Comparison of ENCODE assay signal across 8 cellular contexts in the genomic region with DNA sequence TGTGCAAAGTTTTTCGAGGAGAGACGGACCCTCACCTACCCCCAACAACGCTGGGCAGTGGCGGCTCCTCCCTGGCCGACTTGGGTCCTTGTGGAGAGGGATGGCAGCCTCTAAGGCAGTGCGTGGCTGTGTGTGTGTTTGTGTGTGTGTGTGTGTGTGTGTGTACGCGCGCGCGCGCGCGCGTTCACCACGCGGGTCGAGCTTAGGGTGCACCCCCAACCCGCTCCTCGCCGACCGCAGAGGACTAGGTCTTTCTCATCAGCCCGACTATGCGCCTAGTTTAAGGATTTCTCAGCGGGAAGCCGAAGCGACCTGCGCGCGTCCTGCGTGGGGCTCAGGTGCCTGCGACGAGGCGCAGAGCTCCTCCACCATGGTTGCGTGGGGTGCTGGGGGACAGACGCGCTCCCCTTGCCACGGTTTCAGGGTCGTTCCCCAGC. TPM values are rescaled to one million over a fixed set of nuclear protein-coding genes. Genes with fewer than 3 reads are reported as not detected.
DNase-seq lines count a peak whose midpoint lies in the region; ATAC-seq, FAIRE-seq and TF ChIP-seq lines count a peak whose summit lies in the region.

No MANE protein-coding gene starts in this region.

- TF ChIP-seq CTCF in A549 (IDR thresholded peaks at IDR 0.05) (no peak), brain microvascular endothelial cell (IDR thresholded peaks at IDR 0.05; ENCODE audit: low read depth, low read length, missing control alignments) (no peak)

- POLR2A ChIA-PET in A549 (lab: Yijun Ruan, JAX), result interaction anchor here (1.5 to 2.9 kb wide), 3 partner anchors 54 to 208 kb away, joined by 4 to 14 read pairs (median 14); no protein-coding TSS in a partner anchor

- TF ChIP-seq EP300 in A549 (IDR thresholded peaks at IDR 0.05), result no peak

- H3K9me3 ChIP-seq in A549, result no peaks in the 10 kb centered on the region
- no peaks in the 10 kb centered on the region for H3K9me3 ChIP-seq in stomach smooth muscle (ENCODE audit: control insufficient read depth in 2 of 2, low read length in 2 of 2)

- peak overlapping the region; percentile 96 for H3K4me2 ChIP-seq in A549

- H3K4me3 ChIP-seq in A549 (peak overlapping the region; percentile 86), brain microvascular endothelial cell (ENCODE audit: low read depth, low read length) (peak overlapping the region; percentile 72), stomach smooth muscle (ENCODE audit: low read length in 2 of 2) (peak overlapping the region; percentile 47 to 79)

- H3K27me3 ChIP-seq in brain microvascular endothelial cell (replicated peaks) (no peaks in the 10 kb centered on the region), stomach smooth muscle (ENCODE audit: control insufficient read depth in 1 of 2, insufficient read depth in 2 of 2, low read length in 2 of 2) (peaks cover 30 to 33% of the 10 kb centered on the region in 2 donors)

- ATAC-seq in A549 (peak; percentile 20 to 21; a peak in 5 of 6 replicates), esophagus mucosa (no peak), GM21447 (IDR thresholded peaks at IDR 0.05; ENCODE audit: unreplicated experiment) (no peak)

- DNase-seq in A549 (ENCODE audit: low read depth in 1 of 2, low spot score in 1 of 2), result peak; percentile 18 to 36
- DNase-seq in HT-29 (ENCODE audit: low spot score), result peak; percentile 46
- DNase-seq in brain microvascular endothelial cell, result no peak
- peak; percentile 73 for DNase-seq in left kidney (ENCODE audit: low read depth, low spot score)
- no peak for DNase-seq in epidermal melanocyte (ENCODE audit: insufficient read length, low spot score)

- TF ChIP-seq POLR2A in A549 (IDR thresholded peaks at IDR 0.05; ENCODE audit: low read length), result no peak

- TF ChIP-seq RAD21 in A549 (conservative IDR thresholded peaks at IDR 0.05 in 1 of 2, IDR thresholded peaks at IDR 0.05 in 1 of 2), result no peak

- CTCF ChIA-PET in A549 (lab: Yijun Ruan, JAX), result interaction anchor here (0.6 to 4.6 kb wide), 15 partner anchors 9 to 288 kb away, joined by 3 to 53 read pairs (median 3); no protein-coding TSS in a partner anchor

- WGBS in A549 (ENCODE audit: missing lambda C conversion rate), result 2% methylated on average over 17 of the region's 39 CpGs

- no peak for FAIRE-seq in A549 (lab: Jason Lieb, UNC)

- H3K36me3 ChIP-seq in brain microvascular endothelial cell (replicated peaks) (no peaks in the 10 kb centered on the region), stomach smooth muscle (ENCODE audit: control insufficient read depth in 2 of 2, insufficient read depth in 2 of 2, low read length in 2 of 2) (no peaks in the 10 kb centered on the region)

- H3K4me1 ChIP-seq in A549, result peaks cover 15% of the 10 kb centered on the region
- H3K4me1 ChIP-seq in stomach smooth muscle (ENCODE audit: control insufficient read depth, insufficient read depth, low read length), result peaks cover 29% of the 10 kb centered on the region

- H3K27ac ChIP-seq in A549 (peak overlapping the region; percentile 82 to 90), brain microvascular endothelial cell (no peak overlapping the region), stomach smooth muscle (ENCODE audit: low read length) (no peak overlapping the region)

- H3K9ac ChIP-seq in stomach smooth muscle (ENCODE audit: low read length in 2 of 2), result peak overlapping the region in 1 of 2 donors; percentile 55

- in situ Hi-C loops in brain microvascular endothelial cell (cut with HindIII; ENCODE audit: low pct_ligation_motif_present, low sequenced_read_pairs), result no loop called here

TF ChIP-seq in A549, 52 proteins besides CTCF, POLR2A, EP300 and RAD21:
- no peak for TF ChIP-seq HOXB13 (CRISPR knock-in tag; IDR thresholded peaks at IDR 0.05; ENCODE audit: low read depth)
- TF ChIP-seq, protein P1, sequence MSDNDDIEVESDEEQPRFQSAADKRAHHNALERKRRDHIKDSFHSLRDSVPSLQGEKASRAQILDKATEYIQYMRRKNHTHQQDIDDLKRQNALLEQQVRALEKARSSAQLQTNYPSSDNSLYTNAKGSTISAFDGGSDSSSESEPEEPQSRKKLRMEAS (IDR thresholded peaks at IDR 0.05), result peak; percentile 9; the same call in 1 of the 2 replicates
- no peak for TF ChIP-seq MAFK (IDR thresholded peaks at IDR 0.05; ENCODE audit: partially characterized antibody)
- TF ChIP-seq RFX5 (IDR thresholded peaks at IDR 0.05), result no peak

RNA-seq across cellular contexts. Expression of a gene that starts 0.9 kb away (rescaled TPM):
- 9.8 TPM in 2 replicates for polyA plus RNA-seq in A549 (2011; rRNA removed)
- 12.0 and 16.0 TPM in 2 replicates for polyA plus RNA-seq in A549 (2012; cell fraction: cytosol; rRNA removed)
- polyA plus RNA-seq in A549 (2012; cell fraction: nucleus; rRNA removed), result 39.1 and 39.4 TPM in 2 replicates
- polyA plus RNA-seq in A549 (2017; fragmentation: RNase III; extraction: RNeasy Plus Mini Kit Qiagen cat#74134 plus additional on column Dnase treatment), result 6.8 to 7.3 TPM (median 7.0 TPM) in 3 replicates
- polyA minus RNA-seq in A549 (2011; rRNA and poly(A)+ RNA removed), result 15.7 and 17.6 TPM in 2 replicates
- 28.7 and 32.8 TPM in 2 replicates for total RNA-seq in HT-29 (2014; rRNA removed; shearing (Covaris generic))
- total RNA-seq in esophagus mucosa, result 10.4 TPM

Comparison
In these comparisons a context has a peak if more than half of its experiments do, and no peak if none do; other contexts are left out.
1. ATAC-seq: peak in A549 (2 of 2); none in esophagus mucosa (single experiment) and GM21447 (single experiment).
2. DNase-seq: peak in A549 (2 of 2), HT-29 (single experiment) and left kidney (single experiment); none in brain microvascular endothelial cell (single experiment) and epidermal melanocyte (single experiment).
3. H3K27ac ChIP-seq: peak in A549 (2 of 2); none in brain microvascular endothelial cell (single experiment) and stomach smooth muscle (single experiment).
4. Peak in every context shown above with its lines, with median percentiles within 50 percentile points of each other: H3K4me3 ChIP-seq.